In genomic region chr1:147987893-147988292, GRCh38 we compare ENCODE assay signal across 7 cellular contexts. TPM values are rescaled to one million over a fixed set of nuclear protein-coding genes. Genes with fewer than 3 reads are reported as not detected.
DNase-seq lines count a peak whose midpoint lies in the region; ATAC-seq and TF ChIP-seq lines count a peak whose summit lies in the region.
"Not testable (repeated sequence)": the region's sequence is repeated elsewhere in the genome, so short reads cannot be mapped to it uniquely, and the experiment has no call there.

No MANE protein-coding gene starts in this region.

- ATAC-seq in SK-N-SH treated with all-trans-retinoic acid at 6 μM for 48 hours, result 0 out of 3 replicates have a peak, but pooled peaks have one; percentile 48
- peak; percentile 57 for ATAC-seq in foreskin keratinocyte

- POLR2A ChIA-PET in MCF 10A (lab: Yijun Ruan, JAX), result not testable (repeated sequence)

- not testable (repeated sequence) for H3K4me1 Mint-ChIP-seq in MCF 10A (ENCODE audit: insufficient read depth, unreplicated experiment)

- H3K27ac Mint-ChIP-seq in MCF 10A (ENCODE audit: low read depth, unreplicated experiment), result not testable (repeated sequence)

- H3K9me3 ChIP-seq in adrenal gland (replicated peaks in 1 of 3), result not testable (repeated sequence)

- H3K4me1 ChIP-seq in adrenal gland (replicated peaks in 1 of 2); foreskin keratinocyte: not testable (repeated sequence)

- WGBS in adrenal gland, 4 donors, result 37 to 51% (median 42%) methylated on average over 3 of the region's 3 CpGs

- not testable (repeated sequence) for H3K27me3 ChIP-seq in adrenal gland, foreskin keratinocyte

- H3K9me3 Mint-ChIP-seq in MCF 10A (ENCODE audit: unreplicated experiment), result not testable (repeated sequence)

- not testable (repeated sequence) for BruUV-seq in MCF 10A (replicated peaks; lab: Mats Ljungman, UMichigan)

- H3K27ac ChIP-seq in adrenal gland, foreskin keratinocyte: not testable (repeated sequence)

- H3K4me3 ChIP-seq in adrenal gland, result not testable (repeated sequence)

- not testable (repeated sequence) for TF ChIP-seq CTCF in adrenal gland (IDR thresholded peaks at IDR 0.05); MCF 10A (IDR thresholded peaks at IDR 0.05; ENCODE audit: unreplicated experiment); foreskin keratinocyte (conservative IDR thresholded peaks at IDR 0.05)

- CTCF ChIA-PET in MCF 10A (lab: Yijun Ruan, JAX), result not testable (repeated sequence)

- intact Hi-C loops in adrenal gland (cut with DNase I); MCF 10A (cut with micrococcal nuclease): not testable (repeated sequence)

- TF ChIP-seq POLR2A in adrenal gland (IDR thresholded peaks at IDR 0.05), result not testable (repeated sequence)

- not testable (repeated sequence) for H3K36me3 Mint-ChIP-seq in MCF 10A (ENCODE audit: insufficient read depth, unreplicated experiment)

- peak; percentile 17 for DNase-seq in EH (ENCODE audit: low read depth)
- peak; percentile 1 for DNase-seq in LHCN-M2 (ENCODE audit: low read depth)
- peak; percentile 45 for DNase-seq in NCI-H226
- peak in 4 of 7 donors; percentile 20 to 34 (median 24) for DNase-seq in adrenal gland
- DNase-seq in MCF 10A (ENCODE audit: unreplicated experiment), result peak; percentile 30
- not testable (repeated sequence) for DNase-seq in foreskin keratinocyte

- not testable (repeated sequence) for H3K4me3 Mint-ChIP-seq in MCF 10A (ENCODE audit: unreplicated experiment)

- not testable (repeated sequence) for H3K27me3 Mint-ChIP-seq in MCF 10A (ENCODE audit: insufficient read depth, unreplicated experiment)

- not testable (repeated sequence) for H3K36me3 ChIP-seq in adrenal gland (replicated peaks in 1 of 2)

RNA-seq across cellular contexts. Expression of gene GPR89B, which starts 59.7 kb away (rescaled TPM):
- 13.2 and 16.3 TPM in 2 replicates for total RNA-seq in LHCN-M2 (2014; rRNA removed)
- polyA plus RNA-seq in LHCN-M2 (2012), result 6.2 TPM
- total RNA-seq in adrenal gland, result 10 to 100 TPM in 5 of 8 donors, 1 to 10 TPM in 3; 2.2 to 14.7 (median 11.3) TPM
- 10 to 100 TPM; 12.5 to 22.1 (median 17.6) TPM for polyA plus RNA-seq in adrenal gland
- total RNA-seq in MCF 10A (2022), result 31.9 and 33.6 TPM in 2 replicates
- 12.7 and 13.9 TPM in 2 replicates for total RNA-seq in foreskin keratinocyte
- polyA plus RNA-seq in foreskin keratinocyte, result 9.1 TPM in 2 replicates
